9 cellular contexts compared by ENCODE assay signal in the genomic region with DNA sequence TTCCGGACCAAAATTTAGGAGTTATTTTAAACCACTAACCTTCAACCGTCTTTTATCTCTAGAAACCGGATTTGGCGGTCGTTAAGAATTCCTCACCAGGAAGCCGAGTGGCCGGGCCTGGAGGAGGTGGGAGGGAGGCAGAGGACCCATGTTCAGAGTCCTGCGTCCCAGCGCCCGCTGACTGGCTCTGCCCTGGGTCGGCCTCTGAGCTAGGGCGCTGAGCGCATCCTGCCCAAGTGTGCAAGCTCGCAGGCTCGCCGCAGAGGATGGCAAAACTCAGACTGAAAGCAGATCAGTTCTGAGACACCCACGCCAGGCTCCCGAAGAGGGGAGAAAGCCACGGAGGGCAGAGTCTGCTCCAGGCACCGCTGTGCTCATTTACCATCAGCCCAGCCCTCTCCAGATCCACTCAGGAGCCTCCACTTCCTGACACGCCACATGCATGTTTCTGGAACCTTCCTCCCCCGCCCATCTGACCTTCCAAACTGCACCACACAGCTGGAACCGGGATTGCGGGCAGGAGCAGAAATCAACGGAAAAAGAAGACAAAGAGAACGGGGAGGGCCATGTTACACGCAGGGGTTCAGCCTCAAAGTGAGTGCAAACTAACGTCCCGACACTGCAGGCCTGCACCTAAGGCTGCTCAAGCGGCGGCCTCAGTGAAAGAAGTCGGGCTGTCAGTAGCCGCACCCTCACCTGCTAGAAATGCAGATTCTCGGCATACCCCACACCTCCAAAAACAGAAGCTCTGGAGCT. TPM values are rescaled to one million over a fixed set of nuclear protein-coding genes. Genes with fewer than 3 reads are reported as not detected.
A peak's percentile ranks its signal among the peaks of the same experiment; 100 is the strongest.
DNase-seq lines count a peak whose midpoint lies in the region; ATAC-seq and TF ChIP-seq lines count a peak whose summit lies in the region.
"Had no signal": no experiment of that assay in that cellular context is flagged by ENCODE, and none has a peak within 500 bp of the region (broad histone marks: within the 10 kb centered on the region; RNA-seq: fewer than 3 reads in every experiment).

No MANE protein-coding gene starts in this region.

- CTCF ChIA-PET in MCF 10A (lab: Yijun Ruan, JAX), result interaction anchor here (0.6 to 1.4 kb wide), 2 partner anchors 24 to 1948 kb away, joined by 3 to 5 read pairs; no protein-coding TSS in a partner anchor

- no peaks in the 10 kb centered on the region for H3K27me3 Mint-ChIP-seq in MCF 10A (ENCODE audit: insufficient read depth, unreplicated experiment)

- TF ChIP-seq CTCF in breast epithelium (IDR thresholded peaks at IDR 0.05) (no peak), MCF 10A (IDR thresholded peaks at IDR 0.05; ENCODE audit: unreplicated experiment) (no peak), colonic mucosa (IDR thresholded peaks at IDR 0.05) (no peak), transverse colon (IDR thresholded peaks at IDR 0.05) (no peak)

- H3K27ac Mint-ChIP-seq in MCF 10A (ENCODE audit: low read depth, unreplicated experiment), result no peak overlapping the region

- WGBS in transverse colon (ENCODE audit: low coverage in 1 of 2), 2 donors, result 61 to 76% methylated on average over 13 to 34 of the region's 34 CpGs

- peak overlapping the region; percentile 14 to 28 for H3K27ac ChIP-seq in breast epithelium
- peak overlapping the region; percentile 39 for H3K27ac ChIP-seq in colonic mucosa
- peak overlapping the region; percentile 81 for H3K27ac ChIP-seq in muscle layer of colon (ENCODE audit: low read depth, low read length)
- peak overlapping the region; percentile 80 to 94 (median 90) for H3K27ac ChIP-seq in transverse colon

- POLR2A ChIA-PET in MCF 10A (lab: Yijun Ruan, JAX), result interaction anchor here (1.3 kb wide), 1 partner anchor 56 kb away, joined by 3 read pairs; no protein-coding TSS in a partner anchor

- peaks cover 0 to 8% of the 10 kb centered on the region in 2 donors for H3K4me1 ChIP-seq in breast epithelium
- H3K4me1 ChIP-seq in colonic mucosa, result no peaks in the 10 kb centered on the region
- H3K4me1 ChIP-seq in muscle layer of colon (ENCODE audit: insufficient read depth, low read length), result peaks cover 85% of the 10 kb centered on the region
- H3K4me1 ChIP-seq in transverse colon, result peaks cover 0 to 50% (median 26%) of the 10 kb centered on the region in 4 donors

- no peak for TF ChIP-seq EP300 in transverse colon (IDR thresholded peaks at IDR 0.05; ENCODE audit: low read depth)

- TF ChIP-seq POLR2A in breast epithelium (IDR thresholded peaks at IDR 0.05) (no peak), transverse colon (IDR thresholded peaks at IDR 0.05) (no peak)

- H3K9me3 ChIP-seq in breast epithelium (no peaks in the 10 kb centered on the region), colonic mucosa (no peaks in the 10 kb centered on the region), muscle layer of colon (ENCODE audit: low read length) (no peaks in the 10 kb centered on the region), transverse colon (no peaks in the 10 kb centered on the region)

- H3K27me3 ChIP-seq in breast epithelium (no peaks in the 10 kb centered on the region), colonic mucosa (no peaks in the 10 kb centered on the region), muscle layer of colon (ENCODE audit: control insufficient read depth in 1 of 2, insufficient read depth in 2 of 2, low read length in 2 of 2) (no peaks in the 10 kb centered on the region), transverse colon (peaks cover 5% of the 10 kb centered on the region)

- ATAC-seq in GM21576 (IDR thresholded peaks at IDR 0.05; ENCODE audit: unreplicated experiment), result no peak

- intact Hi-C loops in breast epithelium (cut with DNase I; ENCODE audit: low total_unique reads) (no loop called here), MCF 10A (cut with micrococcal nuclease) (no loop called here), colonic mucosa (cut with DNase I) (no loop called here), transverse colon (cut with DNase I; ENCODE audit: low total_unique reads) (no loop called here)

- BruUV-seq in MCF 10A (replicated peaks; lab: Mats Ljungman, UMichigan), result no TSS peak

- H3K36me3 Mint-ChIP-seq in MCF 10A (ENCODE audit: insufficient read depth, unreplicated experiment), result peaks cover 5% of the 10 kb centered on the region

- in situ Hi-C loops in transverse colon (cut with MboI; ENCODE audit: low pct_ligation_motif_present in 1 of 4, low pct_unique_long_range_greater_than_20kb in 1 of 4, low sequenced_read_pairs in 3 of 4), result no loop called here

- DNase-seq in breast epithelium (ENCODE audit: low spot score in 2 of 2) (no peak), MCF 10A (ENCODE audit: unreplicated experiment) (no peak), colonic mucosa (no peak), transverse colon (no peak), NOMO-1 (lab: John Stamatoyannopoulos, UW; ENCODE audit: unreplicated experiment in 2 of 2) (no peak), cerebellar cortex (ENCODE audit: low spot score) (no peak)
- DNase-seq: islet precursor cell had no signal

- H3K9me3 Mint-ChIP-seq in MCF 10A (ENCODE audit: unreplicated experiment), result no peaks in the 10 kb centered on the region

- H3K36me3 ChIP-seq in breast epithelium, result no peaks in the 10 kb centered on the region
- no peaks in the 10 kb centered on the region for H3K36me3 ChIP-seq in colonic mucosa
- no peaks in the 10 kb centered on the region for H3K36me3 ChIP-seq in muscle layer of colon (ENCODE audit: insufficient read depth, low read length)
- H3K36me3 ChIP-seq in transverse colon, result no peaks in the 10 kb centered on the region

- H3K4me3 Mint-ChIP-seq in MCF 10A (ENCODE audit: unreplicated experiment), result no peak overlapping the region

- H3K4me3 ChIP-seq in breast epithelium (peak overlapping the region in 2 of 3 donors; percentile 4 to 52), colonic mucosa (no peak overlapping the region), muscle layer of colon (ENCODE audit: low read depth in 1 of 2, low read length in 2 of 2) (peak overlapping the region in 1 of 2 donors; percentile 49), transverse colon (peak overlapping the region in 1 of 4 donors; percentile 5)

- H3K9ac ChIP-seq in colonic mucosa (ENCODE audit: low read depth in 2 of 2, low read length in 2 of 2) (no peak overlapping the region), muscle layer of colon (ENCODE audit: low read length) (peak overlapping the region; percentile 9)

- no peaks in the 10 kb centered on the region for H3K4me1 Mint-ChIP-seq in MCF 10A (ENCODE audit: insufficient read depth, unreplicated experiment)

RNA-seq across cellular contexts. Expression of a gene that starts 8.2 kb away (rescaled TPM):
- total RNA-seq in breast epithelium (1,000 to 10,000 TPM in 1 of 3 donors, 100 to 1,000 TPM in 2; 118 to 1,008 (median 370) TPM), MCF 10A (2022) (25.9 and 42.1 TPM in 2 replicates), colonic mucosa (10 to 100 TPM; 27.0 to 97.0 TPM), transverse colon (100 to 1,000 TPM in 2 of 4 donors, 10 to 100 TPM in 2; 46.4 to 180 (median 99.2) TPM)

RNA-seq across cellular contexts. Expression of a gene that starts 8.3 kb away (rescaled TPM):
- total RNA-seq in breast epithelium (100 to 1,000 TPM; 107 to 841 (median 307) TPM), MCF 10A (2022) (54.6 and 66.0 TPM in 2 replicates), colonic mucosa (100 to 1,000 TPM in 1 of 2 donors, 10 to 100 TPM in 1; 61.1 to 111 TPM), transverse colon (100 to 1,000 TPM in 2 of 4 donors, 10 to 100 TPM in 2; 75.1 to 322 (median 115) TPM)

Comparison
In these comparisons a context has a peak if more than half of its experiments do, and no peak if none do; other contexts are left out.
1. H3K27ac ChIP-seq: peak in every context shown above with its lines; median percentile 90 in transverse colon; 81 in muscle layer of colon; 39 in colonic mucosa; 21 in breast epithelium.